8 cellular contexts compared by ENCODE assay signal in the genomic region with DNA sequence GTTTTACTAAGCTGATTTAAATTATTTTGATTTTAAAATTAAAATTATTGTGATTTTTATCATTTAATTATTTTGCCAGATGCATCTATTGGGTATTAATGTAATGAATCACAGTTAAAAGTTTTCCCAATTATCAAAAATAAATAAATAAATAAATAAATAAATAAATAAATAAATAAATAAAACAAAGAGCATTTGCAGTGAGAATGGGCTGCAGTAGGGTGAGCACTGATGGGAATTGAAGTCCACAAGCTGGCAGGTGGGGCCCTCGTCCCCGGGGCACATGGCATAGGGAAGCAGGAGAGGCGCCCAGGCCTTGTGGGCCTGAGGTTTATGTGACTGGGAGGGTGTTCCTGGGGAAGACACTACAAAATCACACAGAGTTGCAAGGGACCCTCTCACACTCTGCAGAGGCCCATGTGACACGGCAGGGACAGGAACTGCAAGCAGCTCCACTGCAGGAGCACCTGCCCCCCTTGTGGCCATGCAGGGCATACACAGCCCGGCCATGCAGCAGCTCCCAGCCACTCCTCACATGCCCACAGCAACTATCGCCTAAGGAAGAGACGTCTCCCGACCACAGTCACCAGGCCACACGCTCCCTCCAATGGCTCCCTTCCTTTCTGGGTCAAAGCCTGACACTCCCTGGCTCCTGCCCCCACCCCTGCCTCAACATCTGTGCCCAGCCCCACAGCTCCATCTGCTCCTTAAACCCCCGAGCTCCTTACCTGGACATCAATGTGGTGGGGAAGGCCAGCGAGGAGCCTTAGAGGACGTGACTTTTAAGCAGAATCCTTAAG.
DNase-seq lines count a peak whose midpoint lies in the region; ATAC-seq and TF ChIP-seq lines count a peak whose summit lies in the region.

No MANE protein-coding gene starts in this region.

- H3K36me3 ChIP-seq in left lung: no peaks in the 10 kb centered on the region

- intact Hi-C loops in left lung (cut with DNase I): no loop called here
- intact Hi-C loops in activated T-helper 1 cell treated with anti-CD3 and anti-CD28 coated beads, Interleukin-12 subunit alpha, Interleukin-12 subunit beta, Interleukin-2, Interleukin-4 antibody, amounts not matched to agents 30 ng/mL and 10 ng/mL and 1 ng/mL, durations not matched to agents 14 hours and 24 hours and 36 hours (cut with micrococcal nuclease): no loop called here

- H3K36me3 Mint-ChIP-seq in activated T-helper 1 cell treated with anti-CD3 and anti-CD28 coated beads, Interleukin-12 subunit alpha, Interleukin-12 subunit beta, Interleukin-2, Interleukin-4 antibody, amounts not matched to agents 30 ng/mL and 10 ng/mL and 1 ng/mL, durations not matched to agents 14 hours and 24 hours and 36 hours (ENCODE audit: low read depth): no peaks in the 10 kb centered on the region

- ATAC-seq in GM18520 (IDR thresholded peaks at IDR 0.05; ENCODE audit: unreplicated experiment) (peak; percentile 60), HG02938 (IDR thresholded peaks at IDR 0.05; ENCODE audit: unreplicated experiment) (peak; percentile 93), left lung (peak; percentile 92)
- ATAC-seq in stimulated activated naive CD8-positive, alpha-beta T cell treated with anti-CD3 and anti-CD28 coated beads, Interleukin-15, amount 100 ng/mL, for 72 hours: peak; percentile 84

- H3K27ac ChIP-seq in C4-2B (peak overlapping the region; percentile 97), left lung (no peak overlapping the region)

- no peak overlapping the region for H3K4me3 ChIP-seq in left lung

- no peaks in the 10 kb centered on the region for H3K4me1 ChIP-seq in left lung

- H3K27ac Mint-ChIP-seq in stimulated activated naive CD8-positive, alpha-beta T cell treated with anti-CD3 and anti-CD28 coated beads, Interleukin-15, amount 100 ng/mL, for 72 hours: no peak overlapping the region
- H3K27ac Mint-ChIP-seq in activated T-helper 1 cell treated with anti-CD3 and anti-CD28 coated beads, Interleukin-12 subunit alpha, Interleukin-12 subunit beta, Interleukin-2, Interleukin-4 antibody, amounts not matched to agents 30 ng/mL and 10 ng/mL and 1 ng/mL, durations not matched to agents 14 hours and 24 hours and 36 hours: no peak overlapping the region

- no peaks in the 10 kb centered on the region for H3K9me3 ChIP-seq in left lung

- H3K27me3 Mint-ChIP-seq in stimulated activated naive CD8-positive, alpha-beta T cell treated with anti-CD3 and anti-CD28 coated beads, Interleukin-15, amount 100 ng/mL, for 72 hours: peaks cover 27% of the 10 kb centered on the region
- peaks cover 2% of the 10 kb centered on the region for H3K27me3 Mint-ChIP-seq in activated T-helper 1 cell treated with anti-CD3 and anti-CD28 coated beads, Interleukin-12 subunit alpha, Interleukin-12 subunit beta, Interleukin-2, Interleukin-4 antibody, amounts not matched to agents 30 ng/mL and 10 ng/mL and 1 ng/mL, durations not matched to agents 14 hours and 24 hours and 36 hours (ENCODE audit: insufficient read depth)

- H3K9me3 Mint-ChIP-seq in stimulated activated naive CD8-positive, alpha-beta T cell treated with anti-CD3 and anti-CD28 coated beads, Interleukin-15, amount 100 ng/mL, for 72 hours: peaks cover 0 to 8% of the 10 kb centered on the region in 2 donors
- no peaks in the 10 kb centered on the region for H3K9me3 Mint-ChIP-seq in activated T-helper 1 cell treated with anti-CD3 and anti-CD28 coated beads, Interleukin-12 subunit alpha, Interleukin-12 subunit beta, Interleukin-2, Interleukin-4 antibody, amounts not matched to agents 30 ng/mL and 10 ng/mL and 1 ng/mL, durations not matched to agents 14 hours and 24 hours and 36 hours

- TF ChIP-seq CTCF in C4-2B (conservative IDR thresholded peaks at IDR 0.05) (peak; percentile 68), left lung (IDR thresholded peaks at IDR 0.05) (peak; percentile 61 to 62)

- H3K4me3 Mint-ChIP-seq in stimulated activated naive CD8-positive, alpha-beta T cell treated with anti-CD3 and anti-CD28 coated beads, Interleukin-15, amount 100 ng/mL, for 72 hours: no peak overlapping the region
- H3K4me3 Mint-ChIP-seq in activated T-helper 1 cell treated with anti-CD3 and anti-CD28 coated beads, Interleukin-12 subunit alpha, Interleukin-12 subunit beta, Interleukin-2, Interleukin-4 antibody, amounts not matched to agents 30 ng/mL and 10 ng/mL and 1 ng/mL, durations not matched to agents 14 hours and 24 hours and 36 hours: no peak overlapping the region

- no peaks in the 10 kb centered on the region for H3K4me1 Mint-ChIP-seq in stimulated activated naive CD8-positive, alpha-beta T cell treated with anti-CD3 and anti-CD28 coated beads, Interleukin-15, amount 100 ng/mL, for 72 hours
- no peaks in the 10 kb centered on the region for H3K4me1 Mint-ChIP-seq in activated T-helper 1 cell treated with anti-CD3 and anti-CD28 coated beads, Interleukin-12 subunit alpha, Interleukin-12 subunit beta, Interleukin-2, Interleukin-4 antibody, amounts not matched to agents 30 ng/mL and 10 ng/mL and 1 ng/mL, durations not matched to agents 14 hours and 24 hours and 36 hours (ENCODE audit: low read depth)

- DNase-seq in NCI-H2227 (lab: John Stamatoyannopoulos, UW; ENCODE audit: unreplicated experiment): peak; percentile 58
- DNase-seq in activated naive CD4-positive, alpha-beta T cell treated with anti-CD3 and anti-CD28 coated beads, Interleukin-2, amount 50 U/mL, for 16 hours: peak; percentile 51
- peak in 1 of 2 donors; percentile 79 for DNase-seq in left lung
- DNase-seq in stimulated activated naive CD8-positive, alpha-beta T cell treated with anti-CD3 and anti-CD28 coated beads, Interleukin-15, amount 100 ng/mL, for 72 hours: peak in 1 of 2 donors; percentile 38
- no peak for DNase-seq in activated T-helper 1 cell treated with anti-CD3 and anti-CD28 coated beads, Interleukin-12 subunit alpha, Interleukin-12 subunit beta, Interleukin-2, Interleukin-4 antibody, amounts not matched to agents 30 ng/mL and 10 ng/mL and 1 ng/mL, durations not matched to agents 14 hours and 24 hours and 36 hours (ENCODE audit: low spot score)

- peaks cover 0 to 43% of the 10 kb centered on the region in 2 donors for H3K27me3 ChIP-seq in left lung
